2 cellular contexts compared by ENCODE assay signal in genomic region chr3:13064964-13065363, GRCh38.
TF ChIP-seq lines count a peak whose summit lies in the region.

No MANE protein-coding gene starts in this region.

TF ChIP-seq in IMR-90, 13 proteins besides CTCF, POLR2A, EP300 and RAD21:
- TF ChIP-seq CEBPB (IDR thresholded peaks at IDR 0.05; ENCODE audit: low read depth, low read length) = no peak
- TF ChIP-seq MAFK (IDR thresholded peaks at IDR 0.05; ENCODE audit: low read depth, low read length) = no peak
- no peak for TF ChIP-seq RFX5 (IDR thresholded peaks at IDR 0.05; ENCODE audit: low read depth, low read length)
- TF ChIP-seq NFE2L2 (IDR thresholded peaks at IDR 0.05; ENCODE audit: low read depth, low read length) = no peak
- TF ChIP-seq USF2 (IDR thresholded peaks at IDR 0.05; ENCODE audit: low read depth, low read length) = no peak
- no peak for TF ChIP-seq ELK1 (IDR thresholded peaks at IDR 0.05; ENCODE audit: borderline replicate concordance, low read depth, low read length)
- no peak for TF ChIP-seq CHD1 (IDR thresholded peaks at IDR 0.05; ENCODE audit: low read depth, low read length)
- TF ChIP-seq FOS (IDR thresholded peaks at IDR 0.05; ENCODE audit: low read depth, low read length) = no peak
- TF ChIP-seq RCOR1 (IDR thresholded peaks at IDR 0.05; ENCODE audit: insufficient replicate concordance, low read length) = no peak

TF ChIP-seq in WTC11, 78 proteins besides CTCF, POLR2A, EP300 and RAD21:
- TF ChIP-seq SMAD3 (CRISPR knock-in tag; IDR thresholded peaks at IDR 0.05; ENCODE audit: borderline replicate concordance) = no peak
- TF ChIP-seq GRHL2 (CRISPR knock-in tag; IDR thresholded peaks at IDR 0.05; ENCODE audit: insufficient replicate concordance, severe bottlenecking) = no peak
- TF ChIP-seq FOXP4 (CRISPR knock-in tag; IDR thresholded peaks at IDR 0.05) = no peak
- TF ChIP-seq ATF1 (CRISPR knock-in tag; IDR thresholded peaks at IDR 0.05) = no peak
- no peak for TF ChIP-seq TEAD4 (CRISPR knock-in tag; IDR thresholded peaks at IDR 0.05)
- no peak for TF ChIP-seq KAT7 (CRISPR knock-in tag; IDR thresholded peaks at IDR 0.05; ENCODE audit: borderline replicate concordance)
- TF ChIP-seq ZSCAN18 (CRISPR knock-in tag; IDR thresholded peaks at IDR 0.05) = no peak
- TF ChIP-seq AR (CRISPR knock-in tag; IDR thresholded peaks at IDR 0.05) = no peak
- no peak for TF ChIP-seq RORB (CRISPR knock-in tag; IDR thresholded peaks at IDR 0.05)
- TF ChIP-seq ATF2 (CRISPR knock-in tag; IDR thresholded peaks at IDR 0.05; ENCODE audit: borderline replicate concordance, low read depth) = no peak
